9 cellular contexts compared by ENCODE assay signal in genomic region chrX:53073115-53073581, GRCh38. TPM values are rescaled to one million over a fixed set of nuclear protein-coding genes. Genes with fewer than 3 reads are reported as not detected.
DNase-seq lines count a peak whose midpoint lies in the region; ATAC-seq, FAIRE-seq and TF ChIP-seq lines count a peak whose summit lies in the region.
"Had no signal": no experiment of that assay in that cellular context is flagged by ENCODE, and none has a peak within 500 bp of the region (broad histone marks: within the 10 kb centered on the region; RNA-seq: fewer than 3 reads in every experiment).

No MANE protein-coding gene starts in this region.

- H3K9me3 ChIP-seq in A549, result no peaks in the 10 kb centered on the region
- H3K9me3 ChIP-seq in HAP-1, result no peaks in the 10 kb centered on the region
- H3K9me3 ChIP-seq in Peyer's patch, result no peaks in the 10 kb centered on the region
- H3K9me3 ChIP-seq in PC-9 (ENCODE audit: insufficient read depth, low read depth), result no peaks in the 10 kb centered on the region
- H3K9me3 ChIP-seq: SJSA1 had no signal

- H4K20me1 ChIP-seq in PC-9 (ENCODE audit: insufficient read depth), result no peaks in the 10 kb centered on the region

- H2AFZ ChIP-seq in PC-9, result no peak overlapping the region

- TF ChIP-seq CTCF in A549 (IDR thresholded peaks at IDR 0.05) (no peak), Peyer's patch (IDR thresholded peaks at IDR 0.05) (no peak), PC-9 (conservative IDR thresholded peaks at IDR 0.05) (no peak)

- H3K4me3 ChIP-seq in A549 (no peak overlapping the region), HAP-1 (no peak overlapping the region), Peyer's patch (no peak overlapping the region), PC-9 (no peak overlapping the region)
- H3K4me3 ChIP-seq: SJSA1 had no signal

- intact Hi-C loops in PC-9 (cut with micrococcal nuclease; ENCODE audit: unreplicated experiment), result no loop called here

- TF ChIP-seq EP300 in A549 (IDR thresholded peaks at IDR 0.05), result no peak

- H3K36me3 ChIP-seq in HAP-1 (replicated peaks) (0 out of 2 replicates have a peak, but pooled peaks cover 3% of the 10 kb centered on the region), Peyer's patch (no peaks in the 10 kb centered on the region), PC-9 (ENCODE audit: low read depth) (no peaks in the 10 kb centered on the region)
- H3K36me3 ChIP-seq: SJSA1 had no signal

- ATAC-seq in A549 (peak; percentile 45 to 66), HG03135 (IDR thresholded peaks at IDR 0.05; ENCODE audit: unreplicated experiment) (no peak), GM19351 (IDR thresholded peaks at IDR 0.05; ENCODE audit: unreplicated experiment) (no peak)

- no peaks in the 10 kb centered on the region for H3K79me2 ChIP-seq in PC-9 (ENCODE audit: low read depth)

- H3K27me3 ChIP-seq in HAP-1 (ENCODE audit: low read depth) (no peaks in the 10 kb centered on the region), Peyer's patch (no peaks in the 10 kb centered on the region), layer of hippocampus (ENCODE audit: control insufficient read depth, insufficient read depth, low read length) (no peaks in the 10 kb centered on the region), PC-9 (ENCODE audit: insufficient read depth, low read depth) (no peaks in the 10 kb centered on the region)
- H3K27me3 ChIP-seq: SJSA1 had no signal

- no peak for TF ChIP-seq POLR2A in A549 (IDR thresholded peaks at IDR 0.05; ENCODE audit: low read length)
- no peak for TF ChIP-seq POLR2A in Peyer's patch (IDR thresholded peaks at IDR 0.05)

- FAIRE-seq in A549 (lab: Jason Lieb, UNC), result no peak

- H3K4me1 ChIP-seq in A549 (peaks cover 15% of the 10 kb centered on the region; the same call in 2 of the 3 replicates), HAP-1 (peaks cover 14% of the 10 kb centered on the region), Peyer's patch (no peaks in the 10 kb centered on the region), PC-9 (replicated peaks; ENCODE audit: insufficient read depth) (no peaks in the 10 kb centered on the region)

- DNase-seq in A549 (ENCODE audit: low read depth in 1 of 2, low spot score in 1 of 2) (peak in 1 of 2 experiments; percentile 15), HAP-1 (ENCODE audit: low spot score in 2 of 2) (peak; percentile 50 to 68), Peyer's patch (no peak), 8988T (no peak), PC-9 (no peak)

- BruUV-seq in PC-9 (replicated peaks; lab: Mats Ljungman, UMichigan), result no TSS peak

- H3F3A ChIP-seq in PC-9 (ENCODE audit: insufficient read depth, low read depth), result no peaks in the 10 kb centered on the region

- no peaks in the 10 kb centered on the region for H3K9me2 ChIP-seq in PC-9 (ENCODE audit: insufficient read depth)

- H3K27ac ChIP-seq in A549 (peak overlapping the region; percentile 65 to 74; a peak in 2 of 6 replicates), Peyer's patch (peak overlapping the region; percentile 66 to 78 (median 72)), layer of hippocampus (ENCODE audit: low read depth, low read length) (peak overlapping the region; percentile 38), PC-9 (no peak overlapping the region)
- H3K27ac ChIP-seq: SJSA1 had no signal

- in situ Hi-C loops in HAP-1 (cut with MboI; ENCODE audit: low sequenced_read_pairs), result no loop called here

- POLR2A ChIA-PET in A549 (lab: Yijun Ruan, JAX), result interaction anchor here (1.0 to 2.9 kb wide), 2 partner anchors 9 to 14 kb away, joined by 4 to 30 read pairs; partner anchors contain the start of gene TSPYL2
- POLR2A ChIA-PET in PC-9 (lab: Charles Lee; ENCODE audit: unreplicated experiment), result no interaction called here

- CTCF ChIA-PET in A549 (lab: Yijun Ruan, JAX) (interaction anchor here (0.6 to 4.2 kb wide), 3 partner anchors 16 to 78 kb away, joined by 3 to 28 read pairs (median 4); no protein-coding TSS in a partner anchor), PC-9 (lab: Charles Lee) (interaction anchor here (0.6 kb wide), 2 partner anchors 554 to 1432 kb away, joined by 3 to 5 read pairs; no protein-coding TSS in a partner anchor)

- 51% methylated on average over 6 of the region's 6 CpGs for WGBS in A549 (ENCODE audit: missing lambda C conversion rate)

- H3K4me2 ChIP-seq in A549 (peak overlapping the region; percentile 77), PC-9 (no peak overlapping the region)

- no peak for TF ChIP-seq RAD21 in A549 (conservative IDR thresholded peaks at IDR 0.05 in 1 of 2, IDR thresholded peaks at IDR 0.05 in 1 of 2)

TF ChIP-seq in A549, 52 proteins besides CTCF, POLR2A, EP300 and RAD21:
- TF ChIP-seq ZC3H11A (IDR thresholded peaks at IDR 0.05) (no peak), TFCP2L1 (CRISPR knock-in tag; IDR thresholded peaks at IDR 0.05) (no peak), HDAC2 (IDR thresholded peaks at IDR 0.05) (no peak), MAX (IDR thresholded peaks at IDR 0.05) (no peak), ELK1 (IDR thresholded peaks at IDR 0.05; ENCODE audit: low read depth, low read length) (no peak), TP53 (CRISPR knock-in tag; IDR thresholded peaks at IDR 0.05) (no peak), PHF8 (IDR thresholded peaks at IDR 0.05; ENCODE audit: borderline replicate concordance, low read depth) (no peak), E2F6 (IDR thresholded peaks at IDR 0.05; ENCODE audit: borderline replicate concordance, low read depth) (no peak), NR3C1 (IDR thresholded peaks at IDR 0.05) (no peak), HES2 (IDR thresholded peaks at IDR 0.05) (no peak)
TF ChIP-seq in A549: peak in this region for 0.

RNA-seq across cellular contexts. Expression of gene TSPYL2, which starts 9.0 kb away (rescaled TPM):
- polyA plus RNA-seq in A549 (2011; rRNA removed) (25.2 and 27.2 TPM in 2 replicates), A549 (2017; fragmentation: RNase III; extraction: RNeasy Plus Mini Kit Qiagen cat#74134 plus additional on column Dnase treatment) (19.9 to 30.0 TPM (median 24.9 TPM) in 3 replicates)
- polyA plus RNA-seq in A549 (2012; cell fraction: cytosol; rRNA removed), result 9.9 and 10.7 TPM in 2 replicates
- 36.8 and 47.3 TPM in 2 replicates for polyA plus RNA-seq in A549 (2012; cell fraction: nucleus; rRNA removed)
- polyA minus RNA-seq in A549 (2011; rRNA and poly(A)+ RNA removed), result 6.4 and 7.3 TPM in 2 replicates
- total RNA-seq in Peyer's patch (100 to 1,000 TPM in 1 of 4 donors, 10 to 100 TPM in 3; 14.4 to 241 (median 37.1) TPM), PC-9 (2021) (17.2 and 26.0 TPM in 2 replicates)

RNA-seq across cellular contexts. Expression of gene KANTR, which starts 20.8 kb away (rescaled TPM):
- polyA plus RNA-seq in A549 (2011; rRNA removed), result 5.3 and 5.7 TPM in 2 replicates
- 1.3 and 1.7 TPM in 2 replicates for polyA plus RNA-seq in A549 (2012; cell fraction: cytosol; rRNA removed)
- 4.1 and 5.7 TPM in 2 replicates for polyA plus RNA-seq in A549 (2012; cell fraction: nucleus; rRNA removed)
- 2.4 to 3.3 TPM (median 2.6 TPM) in 3 replicates for polyA plus RNA-seq in A549 (2017; fragmentation: RNase III; extraction: RNeasy Plus Mini Kit Qiagen cat#74134 plus additional on column Dnase treatment)
- polyA minus RNA-seq in A549 (2011; rRNA and poly(A)+ RNA removed), result 20.1 and 23.2 TPM in 2 replicates
- 10 to 100 TPM in 3 of 4 donors, 1 to 10 TPM in 1; 8.6 to 42.1 (median 33.1) TPM for total RNA-seq in Peyer's patch
- total RNA-seq in PC-9 (2021), result 25.1 and 25.3 TPM in 2 replicates

RNA-seq across cellular contexts. Expression of gene GPR173, which starts 24.6 kb away (rescaled TPM):
- polyA plus RNA-seq in A549 (2011; rRNA removed) (0.03 TPM in 1 of 2 replicates, not detected in the other), A549 (2017; fragmentation: RNase III; extraction: RNeasy Plus Mini Kit Qiagen cat#74134 plus additional on column Dnase treatment) (not detected in 3 replicates)
- 0.01 and 0.04 TPM in 2 replicates for polyA plus RNA-seq in A549 (2012; cell fraction: cytosol; rRNA removed)
- 0.12 and 0.24 TPM in 2 replicates for polyA plus RNA-seq in A549 (2012; cell fraction: nucleus; rRNA removed)
- polyA minus RNA-seq in A549 (2011; rRNA and poly(A)+ RNA removed), result 0.05 TPM in 1 of 2 replicates, not detected in the other
- total RNA-seq in Peyer's patch (under 1 TPM in 2 of 4 donors, not detected in 2; 0.57 to 0.67 TPM), PC-9 (2021) (5.1 and 7.0 TPM in 2 replicates)

Comparison
In these comparisons a context has a peak if more than half of its experiments do, and no peak if none do; other contexts are left out.
1. ATAC-seq: peak in A549 (2 of 2); none in HG03135 (single experiment) and GM19351 (single experiment).
2. DNase-seq: peak in HAP-1 (2 of 2); none in Peyer's patch (0 of 3), 8988T (single experiment) and PC-9 (0 of 2).